In the genomic region with DNA sequence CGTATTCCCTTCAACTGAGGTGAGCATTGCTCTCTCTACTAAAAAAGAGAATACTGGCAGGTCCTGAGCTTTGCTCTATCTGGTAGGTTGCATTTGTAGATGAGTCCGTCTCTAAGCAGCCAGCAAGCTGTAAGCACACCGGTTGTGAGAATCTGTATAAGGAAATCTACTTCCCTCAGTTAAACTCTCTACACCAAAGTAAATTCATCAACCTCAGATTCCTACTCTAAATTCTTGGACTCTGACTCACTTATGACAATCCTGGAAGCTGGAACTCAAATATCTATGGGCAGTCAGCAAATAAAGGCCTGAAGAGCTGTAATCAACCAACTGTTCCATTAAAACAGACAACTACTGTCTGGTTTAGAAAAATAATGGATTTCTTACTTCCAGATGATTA, we compare ENCODE assay signal across 10 cellular contexts. TPM values are rescaled to one million over a fixed set of nuclear protein-coding genes. Genes with fewer than 3 reads are reported as not detected.
DNase-seq lines count a peak whose midpoint lies in the region; ATAC-seq and TF ChIP-seq lines count a peak whose summit lies in the region.
"Had no signal": no experiment of that assay in that cellular context is flagged by ENCODE, and none has a peak within 500 bp of the region (broad histone marks: within the 10 kb centered on the region; RNA-seq: fewer than 3 reads in every experiment).

No MANE protein-coding gene starts in this region.

- no peak overlapping the region for H3K27ac Mint-ChIP-seq in activated T-cell treated with anti-CD3 and anti-CD28 coated beads, Interleukin-2, amount 50 U/mL, for 24 hours

- no peaks in the 10 kb centered on the region for H3K36me3 Mint-ChIP-seq in activated T-cell treated with anti-CD3 and anti-CD28 coated beads, Interleukin-2, amount 50 U/mL, for 24 hours (ENCODE audit: low read depth)

- TF ChIP-seq CTCF in foreskin fibroblast (IDR thresholded peaks at IDR 0.05; ENCODE audit: low read depth, low read length), result no peak

- no peaks in the 10 kb centered on the region for H3K9me3 ChIP-seq in SJCRH30 (replicated peaks)
- H3K9me3 ChIP-seq: HAP-1 had no signal

- peaks cover 2% of the 10 kb centered on the region for H3K9me3 Mint-ChIP-seq in activated T-cell treated with anti-CD3 and anti-CD28 coated beads, Interleukin-2, amount 50 U/mL, for 24 hours

- no peaks in the 10 kb centered on the region for H3K4me1 Mint-ChIP-seq in activated T-cell treated with anti-CD3 and anti-CD28 coated beads, Interleukin-2, amount 50 U/mL, for 24 hours (ENCODE audit: low read depth)

- no peak overlapping the region for H3K4me3 Mint-ChIP-seq in activated T-cell treated with anti-CD3 and anti-CD28 coated beads, Interleukin-2, amount 50 U/mL, for 24 hours

- H3K4me1 ChIP-seq in SJCRH30, result peaks cover 21% of the 10 kb centered on the region

- no peak for ATAC-seq in GM18498 (IDR thresholded peaks at IDR 0.05; ENCODE audit: unreplicated experiment)

- H3K27me3 Mint-ChIP-seq in activated T-cell treated with anti-CD3 and anti-CD28 coated beads, Interleukin-2, amount 50 U/mL, for 24 hours, result no peaks in the 10 kb centered on the region

- no peaks in the 10 kb centered on the region for H3K27me3 ChIP-seq in SJCRH30

- peak; percentile 1 for DNase-seq in DMS53 treated with DMSO at 0.1 percent for 48 hours (lab: John Stamatoyannopoulos, UW; ENCODE audit: unreplicated experiment)
- DNase-seq in SJCRH30, result peak in 1 of 2 experiments; percentile 31
- peak; percentile 73 to 79 for DNase-seq in foreskin fibroblast
- DNase-seq in non-pigmented ciliary epithelial cell (ENCODE audit: low read depth), result peak; percentile 74
- DNase-seq in NOMO-1 treated with DMSO at 0.1 percent for 48 hours (lab: John Stamatoyannopoulos, UW; ENCODE audit: unreplicated experiment), result no peak
- DNase-seq in activated T-cell treated with anti-CD3 and anti-CD28 coated beads, Interleukin-2, amount 50 U/mL, for 24 hours, result no peak
- no peak for DNase-seq in stimulated activated CD4-positive, alpha-beta T cell treated with anti-CD3 and anti-CD28 coated beads, Interleukin-4, amount 100 ng/mL, for 4 hours
- DNase-seq: T-helper 9 cell had no signal

- no peaks in the 10 kb centered on the region for H3K36me3 ChIP-seq in SJCRH30
- H3K36me3 ChIP-seq: HAP-1 had no signal

- H3K27ac ChIP-seq in SJCRH30, result peak overlapping the region; percentile 31

- no peak overlapping the region for H3K4me3 ChIP-seq in SJCRH30
- H3K4me3 ChIP-seq in foreskin fibroblast (ENCODE audit: low read depth in 1 of 2, low read length in 2 of 2), result no peak overlapping the region
- H3K4me3 ChIP-seq: HAP-1 had no signal

RNA-seq across cellular contexts. Expression of a gene that starts 37.9 kb away (rescaled TPM):
- 152 and 154 TPM in 2 replicates for total RNA-seq in SJCRH30 (2014; rRNA removed; shearing (Covaris generic))

Comparison
In these comparisons a context has a peak if more than half of its experiments do, and no peak if none do; other contexts are left out.
1. DNase-seq: peak in DMS53 treated with DMSO at 0.1 percent for 48 hours (single experiment), foreskin fibroblast (2 of 2) and non-pigmented ciliary epithelial cell (single experiment); none in NOMO-1 treated with DMSO at 0.1 percent for 48 hours (single experiment), activated T-cell treated with anti-CD3 and anti-CD28 coated beads, Interleukin-2, amount 50 U/mL, for 24 hours (single experiment) and stimulated activated CD4-positive, alpha-beta T cell treated with anti-CD3 and anti-CD28 coated beads, Interleukin-4, amount 100 ng/mL, for 4 hours (0 of 2).